10 cellular contexts compared by ENCODE assay signal in genomic region chr10:61994404-61995031, GRCh38.
DNase-seq lines count a peak whose midpoint lies in the region; ATAC-seq lines count a peak whose summit lies in the region.
"Had no signal": no experiment of that assay in that cellular context is flagged by ENCODE, and none has a peak within 500 bp of the region (broad histone marks: within the 10 kb centered on the region; RNA-seq: fewer than 3 reads in every experiment).

No MANE protein-coding gene starts in this region.

- H3K9ac ChIP-seq in subcutaneous abdominal adipose tissue (ENCODE audit: low read length in 5 of 5), result no peak overlapping the region

- no peak overlapping the region for H3K4me3 ChIP-seq in subcutaneous abdominal adipose tissue (ENCODE audit: low read depth in 1 of 5, low read length in 5 of 5)

- H3K27ac Mint-ChIP-seq in activated CD4-positive, alpha-beta T cell treated with anti-CD3 and anti-CD28 coated beads for 36 hours, result peak overlapping the region; percentile 95
- H3K27ac Mint-ChIP-seq in activated T-helper 1 cell treated with anti-CD3 and anti-CD28 coated beads, Interleukin-12 subunit alpha, Interleukin-12 subunit beta, Interleukin-2, Interleukin-4 antibody, amounts not matched to agents 30 ng/mL and 10 ng/mL and 1 ng/mL, durations not matched to agents 14 hours and 24 hours and 36 hours, result peak overlapping the region; percentile 90

- H3K36me3 ChIP-seq in subcutaneous abdominal adipose tissue (ENCODE audit: control insufficient read depth in 5 of 5, insufficient read depth in 5 of 5, low read length in 5 of 5), result peaks cover 0 to 3% (median 0%) of the 10 kb centered on the region in 5 donors

- peaks cover 77% of the 10 kb centered on the region for H3K36me3 Mint-ChIP-seq in activated CD4-positive, alpha-beta T cell treated with anti-CD3 and anti-CD28 coated beads for 36 hours (ENCODE audit: low read depth)
- H3K36me3 Mint-ChIP-seq in activated T-helper 1 cell treated with anti-CD3 and anti-CD28 coated beads, Interleukin-12 subunit alpha, Interleukin-12 subunit beta, Interleukin-2, Interleukin-4 antibody, amounts not matched to agents 30 ng/mL and 10 ng/mL and 1 ng/mL, durations not matched to agents 14 hours and 24 hours and 36 hours (ENCODE audit: low read depth), result peaks cover 48% of the 10 kb centered on the region

- POLR2A ChIA-PET in activated CD4-positive, alpha-beta T cell treated with anti-CD3 and anti-CD28 coated beads for 36 hours (lab: Charles Lee), result interaction anchor here (3.1 kb wide), 1 partner anchor 55 kb away, joined by 48 read pairs; no protein-coding TSS in a partner anchor

- no peak for ATAC-seq in activated CD4-positive, alpha-beta T cell treated with anti-CD3 and anti-CD28 coated beads for 36 hours
- no peak for ATAC-seq in HG03280 (IDR thresholded peaks at IDR 0.05; ENCODE audit: unreplicated experiment)
- no peak for ATAC-seq in HG02973 (IDR thresholded peaks at IDR 0.05; ENCODE audit: unreplicated experiment)

- H3K4me3 Mint-ChIP-seq in activated CD4-positive, alpha-beta T cell treated with anti-CD3 and anti-CD28 coated beads for 36 hours, result peak overlapping the region; percentile 64
- peak overlapping the region; percentile 66 for H3K4me3 Mint-ChIP-seq in activated T-helper 1 cell treated with anti-CD3 and anti-CD28 coated beads, Interleukin-12 subunit alpha, Interleukin-12 subunit beta, Interleukin-2, Interleukin-4 antibody, amounts not matched to agents 30 ng/mL and 10 ng/mL and 1 ng/mL, durations not matched to agents 14 hours and 24 hours and 36 hours

- H3K27me3 Mint-ChIP-seq in activated CD4-positive, alpha-beta T cell treated with anti-CD3 and anti-CD28 coated beads for 36 hours, result no peaks in the 10 kb centered on the region
- H3K27me3 Mint-ChIP-seq in activated T-helper 1 cell treated with anti-CD3 and anti-CD28 coated beads, Interleukin-12 subunit alpha, Interleukin-12 subunit beta, Interleukin-2, Interleukin-4 antibody, amounts not matched to agents 30 ng/mL and 10 ng/mL and 1 ng/mL, durations not matched to agents 14 hours and 24 hours and 36 hours (ENCODE audit: insufficient read depth), result no peaks in the 10 kb centered on the region
- H3K27me3 Mint-ChIP-seq: activated naive CD8-positive, alpha-beta T cell treated with anti-CD3 and anti-CD28 coated beads, Interleukin-2, amount 10 ng/mL, durations not matched to agents 7 days and 5 days had no signal

- intact Hi-C loops in activated CD4-positive, alpha-beta T cell treated with anti-CD3 and anti-CD28 coated beads for 36 hours (cut with DNase I, micrococcal nuclease), result loop anchor here in 1 of 2 experiments (10.0 kb wide), 1 partner anchor 210 kb away; no protein-coding TSS in a partner anchor
- intact Hi-C loops in activated T-helper 1 cell treated with anti-CD3 and anti-CD28 coated beads, Interleukin-12 subunit alpha, Interleukin-12 subunit beta, Interleukin-2, Interleukin-4 antibody, amounts not matched to agents 30 ng/mL and 10 ng/mL and 1 ng/mL, durations not matched to agents 14 hours and 24 hours and 36 hours (cut with micrococcal nuclease), result loop anchor here (1.0 to 10.0 kb wide), 5 partner anchors 7 to 1180 kb away; no protein-coding TSS in a partner anchor

- H3K9me3 Mint-ChIP-seq in activated CD4-positive, alpha-beta T cell treated with anti-CD3 and anti-CD28 coated beads for 36 hours (ENCODE audit: low read depth), result peaks cover 7% of the 10 kb centered on the region
- H3K9me3 Mint-ChIP-seq in activated T-helper 1 cell treated with anti-CD3 and anti-CD28 coated beads, Interleukin-12 subunit alpha, Interleukin-12 subunit beta, Interleukin-2, Interleukin-4 antibody, amounts not matched to agents 30 ng/mL and 10 ng/mL and 1 ng/mL, durations not matched to agents 14 hours and 24 hours and 36 hours, result peaks cover 3% of the 10 kb centered on the region

- no peak for DNase-seq in activated CD4-positive, alpha-beta T cell treated with anti-CD3 and anti-CD28 coated beads for 36 hours
- DNase-seq in activated CD4-positive, alpha-beta T cell treated with anti-CD3 and anti-CD28 coated beads for 1 hour, result no peak
- DNase-seq in activated T-helper 1 cell treated with anti-CD3 and anti-CD28 coated beads, Interleukin-12 subunit alpha, Interleukin-12 subunit beta, Interleukin-2, Interleukin-4 antibody, amounts not matched to agents 30 ng/mL and 10 ng/mL and 1 ng/mL, durations not matched to agents 14 hours and 24 hours and 36 hours (ENCODE audit: low spot score), result no peak
- DNase-seq in left kidney (ENCODE audit: low read depth, low spot score) (peak; percentile 31), KG1 (lab: John Stamatoyannopoulos, UW) (no peak)
- DNase-seq: activated naive CD8-positive, alpha-beta T cell treated with anti-CD3 and anti-CD28 coated beads, Interleukin-2, amount 10 ng/mL, durations not matched to agents 7 days and 5 days; NCI-H1092 treated with DMSO at 0.1 percent for 48 hours had no signal

- H3K27me3 ChIP-seq in subcutaneous abdominal adipose tissue (ENCODE audit: control insufficient read depth in 5 of 5, insufficient read depth in 4 of 5, low read length in 5 of 5), result no peaks in the 10 kb centered on the region

- CTCF ChIA-PET in activated CD4-positive, alpha-beta T cell treated with anti-CD3 and anti-CD28 coated beads for 36 hours (lab: Charles Lee), result interaction anchor here (0.6 to 3.6 kb wide), 10 partner anchors 25 to 91 kb away, joined by 3 to 21 read pairs (median 5); no protein-coding TSS in a partner anchor

- H3K4me1 ChIP-seq in subcutaneous abdominal adipose tissue (ENCODE audit: control insufficient read depth in 5 of 5, insufficient read depth in 5 of 5, low read length in 5 of 5), result peaks cover 5 to 33% (median 25%) of the 10 kb centered on the region in 5 donors

- H3K27ac ChIP-seq in subcutaneous abdominal adipose tissue (ENCODE audit: low read depth, low read length), result peak overlapping the region; percentile 92

- peaks cover 88% of the 10 kb centered on the region for H3K4me1 Mint-ChIP-seq in activated CD4-positive, alpha-beta T cell treated with anti-CD3 and anti-CD28 coated beads for 36 hours
- H3K4me1 Mint-ChIP-seq in activated T-helper 1 cell treated with anti-CD3 and anti-CD28 coated beads, Interleukin-12 subunit alpha, Interleukin-12 subunit beta, Interleukin-2, Interleukin-4 antibody, amounts not matched to agents 30 ng/mL and 10 ng/mL and 1 ng/mL, durations not matched to agents 14 hours and 24 hours and 36 hours (ENCODE audit: low read depth), result peaks cover 94% of the 10 kb centered on the region

- H3K9me3 ChIP-seq in subcutaneous abdominal adipose tissue (ENCODE audit: control insufficient read depth in 5 of 5, low read length in 5 of 5), result no peaks in the 10 kb centered on the region
